Comparison of ENCODE assay signal across 1 cellular context in genomic region chr4:2462992-2463762, GRCh38.
TF ChIP-seq lines count a peak whose summit lies in the region.

No MANE protein-coding gene starts in this region.

TF ChIP-seq in GM12878, 131 proteins besides CTCF, POLR2A, EP300 and RAD21:
- TF ChIP-seq E2F8 (IDR thresholded peaks at IDR 0.05; ENCODE audit: low read depth, partially characterized antibody), result no peak
- TF ChIP-seq BMI1 (IDR thresholded peaks at IDR 0.05; ENCODE audit: borderline replicate concordance), result no peak
- no peak for TF ChIP-seq FOXM1 (IDR thresholded peaks at IDR 0.05; ENCODE audit: low read depth, low read length)
- TF ChIP-seq CHD4 (IDR thresholded peaks at IDR 0.05), result no peak
- TF ChIP-seq KDM1A (IDR thresholded peaks at IDR 0.05; ENCODE audit: borderline replicate concordance), result no peak
- TF ChIP-seq CHD1 (IDR thresholded peaks at IDR 0.05; ENCODE audit: low read depth, low read length), result no peak
- no peak for TF ChIP-seq PML (IDR thresholded peaks at IDR 0.05; ENCODE audit: low read length)
- no peak for TF ChIP-seq RFX5 (IDR thresholded peaks at IDR 0.05; ENCODE audit: low read depth, low read length)
- TF ChIP-seq POU2F2 (IDR thresholded peaks at IDR 0.05; ENCODE audit: borderline replicate concordance, low read depth, low read length), result no peak
- no peak for TF ChIP-seq NFIC (IDR thresholded peaks at IDR 0.05; ENCODE audit: low read depth, low read length)
- TF ChIP-seq MEF2B (IDR thresholded peaks at IDR 0.05; ENCODE audit: partially characterized antibody, poor library complexity, severe bottlenecking), result no peak
- no peak for TF ChIP-seq CREB1 (IDR thresholded peaks at IDR 0.05; ENCODE audit: low read depth)
TF ChIP-seq in GM12878: peak in this region for 0.
